8 cellular contexts compared by ENCODE assay signal in the genomic region with DNA sequence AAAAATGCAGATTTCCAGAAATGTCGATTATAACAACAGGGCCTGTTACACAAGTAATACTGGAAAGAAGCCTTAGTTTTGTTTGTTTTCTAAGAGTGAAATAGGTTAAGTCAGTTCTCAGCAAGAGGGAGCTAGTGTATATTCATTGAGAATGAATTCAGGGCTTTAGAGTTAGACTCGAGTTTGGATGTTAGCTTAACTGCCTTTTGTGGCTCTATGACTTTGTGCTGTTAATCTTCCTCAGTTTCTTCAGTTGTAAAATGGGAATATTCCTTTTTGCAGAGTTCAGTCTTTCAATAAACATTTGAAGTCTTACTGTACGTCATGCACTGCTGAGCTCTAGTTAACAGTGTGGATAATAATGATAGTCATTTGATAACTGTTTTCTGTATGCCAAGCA. TPM values are rescaled to one million over a fixed set of nuclear protein-coding genes. Genes with fewer than 3 reads are reported as not detected.
A peak's percentile ranks its signal among the peaks of the same experiment; 100 is the strongest.
DNase-seq lines count a peak whose midpoint lies in the region; ATAC-seq and TF ChIP-seq lines count a peak whose summit lies in the region.

No MANE protein-coding gene starts in this region.

- DNase-seq in left ventricle myocardium inferior (no peak), Right ventricle myocardium superior (no peak), SW480 (ENCODE audit: low spot score) (peak; percentile 23), fibroblast of the aortic adventitia (ENCODE audit: low read depth) (peak; percentile 56), UCSD-AML1 (lab: John Stamatoyannopoulos, UW; ENCODE audit: unreplicated experiment) (no peak)

- H3K36me3 ChIP-seq in left ventricle myocardium inferior (no peaks in the 10 kb centered on the region), rectal smooth muscle tissue (ENCODE audit: control insufficient read depth, insufficient read depth, low read length) (no peaks in the 10 kb centered on the region)

- intact Hi-C loops in left ventricle myocardium inferior (cut with micrococcal nuclease), result no loop called here
- intact Hi-C loops in Right ventricle myocardium superior (cut with DNase I), result loop anchor here (5.0 kb wide), 1 partner anchor 34 kb away; the partner anchor contains the start of gene ANKRD12

- H3K27me3 ChIP-seq in left ventricle myocardium inferior (ENCODE audit: low read depth), result no peaks in the 10 kb centered on the region
- H3K27me3 ChIP-seq in rectal smooth muscle tissue (ENCODE audit: control insufficient read depth, insufficient read depth, low read length), result no peaks in the 10 kb centered on the region

- ATAC-seq in Right ventricle myocardium superior (ENCODE audit: poor library complexity), result no peak
- ATAC-seq in HG03439 (IDR thresholded peaks at IDR 0.05; ENCODE audit: unreplicated experiment), result no peak
- no peak for ATAC-seq in HG02610 (IDR thresholded peaks at IDR 0.05; ENCODE audit: unreplicated experiment)

- H3K9me3 ChIP-seq in left ventricle myocardium inferior (replicated peaks), result no peaks in the 10 kb centered on the region

- H3K9ac ChIP-seq in rectal smooth muscle tissue (ENCODE audit: low read length), result peak overlapping the region; percentile 85

- H3K27ac ChIP-seq in left ventricle myocardium inferior (replicated peaks) (peak overlapping the region; percentile 97), rectal smooth muscle tissue (ENCODE audit: low read depth, low read length) (peak overlapping the region; percentile 79)

- H3K4me3 ChIP-seq in left ventricle myocardium inferior (peak overlapping the region; percentile 88), fibroblast of the aortic adventitia (ENCODE audit: low read depth, low read length) (peak overlapping the region; percentile 87), rectal smooth muscle tissue (ENCODE audit: low read length) (peak overlapping the region; percentile 74)

- H3K4me1 ChIP-seq in left ventricle myocardium inferior (peaks cover 69% of the 10 kb centered on the region), rectal smooth muscle tissue (ENCODE audit: control insufficient read depth, insufficient read depth, low read length) (peaks cover 27% of the 10 kb centered on the region)

- peak; percentile 29 for TF ChIP-seq CTCF in left ventricle myocardium inferior (IDR thresholded peaks at IDR 0.05; ENCODE audit: borderline replicate concordance)
- peak; percentile 24 for TF ChIP-seq CTCF in fibroblast of the aortic adventitia (IDR thresholded peaks at IDR 0.05; ENCODE audit: insufficient read depth, low read length)

RNA-seq across cellular contexts. Expression of gene NDUFV2, which starts 1.0 kb away (rescaled TPM):
- total RNA-seq in left ventricle myocardium inferior (455 TPM), Right ventricle myocardium superior (521 TPM), fibroblast of the aortic adventitia (ENCODE audit: low replicate concordance) (135 and 137 TPM in 2 replicates)

RNA-seq across cellular contexts. Expression of gene ANKRD12, which starts 33.1 kb away (rescaled TPM):
- total RNA-seq in left ventricle myocardium inferior (49.3 TPM), Right ventricle myocardium superior (39.9 TPM), fibroblast of the aortic adventitia (ENCODE audit: low replicate concordance) (35.3 and 66.2 TPM in 2 replicates)

Comparison
In these comparisons a context has a peak if more than half of its experiments do, and no peak if none do; other contexts are left out.
1. DNase-seq: peak in SW480 (single experiment) and fibroblast of the aortic adventitia (single experiment); none in left ventricle myocardium inferior (single experiment), Right ventricle myocardium superior (single experiment) and UCSD-AML1 (single experiment).
2. Peak in every context shown above with its lines, with median percentiles within 50 percentile points of each other: H3K4me3 ChIP-seq.